In genomic region chr5:124902097-124902821, GRCh38 we compare ENCODE assay signal across 8 cellular contexts.
DNase-seq lines count a peak whose midpoint lies in the region; ATAC-seq and TF ChIP-seq lines count a peak whose summit lies in the region.

No MANE protein-coding gene starts in this region.

- no peak for TF ChIP-seq CTCF in tibial nerve (IDR thresholded peaks at IDR 0.05)

- ATAC-seq in GM19043 (IDR thresholded peaks at IDR 0.05; ENCODE audit: low read depth, unreplicated experiment) (peak; percentile 98), HG03097 (IDR thresholded peaks at IDR 0.05; ENCODE audit: low FRiP score, unreplicated experiment) (peak; percentile 99), left lobe of liver (no peak)
- peak; percentile 44 for ATAC-seq in effector memory CD8-positive, alpha-beta T cell (replicated peaks)
- peak; percentile 99 for ATAC-seq in stimulated activated naive B cell treated with anti-CD40 and anti-IgM and Interleukin-4, amounts not matched to agents 10 μg/mL and 1 μg/mL and 100 μg/mL, for 72 hours (replicated peaks)

- no peaks in the 10 kb centered on the region for H3K36me3 ChIP-seq in tibial nerve

- H3K9me3 Mint-ChIP-seq in effector memory CD8-positive, alpha-beta T cell: peaks cover 0 to 2% of the 10 kb centered on the region in 2 donors
- no peaks in the 10 kb centered on the region for H3K9me3 Mint-ChIP-seq in stimulated activated naive B cell treated with anti-CD40 and anti-IgM and Interleukin-4, amounts not matched to agents 10 μg/mL and 1 μg/mL and 100 μg/mL, for 72 hours

- no peaks in the 10 kb centered on the region for H3K9me3 ChIP-seq in tibial nerve

- H3K4me3 Mint-ChIP-seq in effector memory CD8-positive, alpha-beta T cell: no peak overlapping the region
- peak overlapping the region; percentile 46 to 65 for H3K4me3 Mint-ChIP-seq in stimulated activated naive B cell treated with anti-CD40 and anti-IgM and Interleukin-4, amounts not matched to agents 10 μg/mL and 1 μg/mL and 100 μg/mL, for 72 hours

- H3K27ac ChIP-seq in tibial nerve: peak overlapping the region in 2 of 4 donors; percentile 38 to 70

- H3K4me1 ChIP-seq in tibial nerve: peaks cover 3 to 33% (median 27%) of the 10 kb centered on the region in 4 donors

- no peaks in the 10 kb centered on the region for H3K36me3 Mint-ChIP-seq in effector memory CD8-positive, alpha-beta T cell (ENCODE audit: insufficient read depth)
- peaks cover 0 to 3% of the 10 kb centered on the region in 2 donors for H3K36me3 Mint-ChIP-seq in stimulated activated naive B cell treated with anti-CD40 and anti-IgM and Interleukin-4, amounts not matched to agents 10 μg/mL and 1 μg/mL and 100 μg/mL, for 72 hours

- H3K4me1 Mint-ChIP-seq in effector memory CD8-positive, alpha-beta T cell (ENCODE audit: low read depth in 2 of 2): no peaks in the 10 kb centered on the region
- H3K4me1 Mint-ChIP-seq in stimulated activated naive B cell treated with anti-CD40 and anti-IgM and Interleukin-4, amounts not matched to agents 10 μg/mL and 1 μg/mL and 100 μg/mL, for 72 hours: peaks cover 29 to 57% of the 10 kb centered on the region in 2 donors

- no peak for TF ChIP-seq POLR2A in tibial nerve (IDR thresholded peaks at IDR 0.05)

- 22 to 33% methylated on average over 5 of the region's 5 CpGs for WGBS in tibial nerve, 2 donors

- no peak overlapping the region for H3K27ac Mint-ChIP-seq in effector memory CD8-positive, alpha-beta T cell
- H3K27ac Mint-ChIP-seq in stimulated activated naive B cell treated with anti-CD40 and anti-IgM and Interleukin-4, amounts not matched to agents 10 μg/mL and 1 μg/mL and 100 μg/mL, for 72 hours: peak overlapping the region; percentile 81

- H3K4me3 ChIP-seq in tibial nerve: no peak overlapping the region

- peak in 1 of 2 donors; percentile 13 for TF ChIP-seq EP300 in tibial nerve (IDR thresholded peaks at IDR 0.05)

- no peaks in the 10 kb centered on the region for H3K27me3 Mint-ChIP-seq in effector memory CD8-positive, alpha-beta T cell
- H3K27me3 Mint-ChIP-seq in stimulated activated naive B cell treated with anti-CD40 and anti-IgM and Interleukin-4, amounts not matched to agents 10 μg/mL and 1 μg/mL and 100 μg/mL, for 72 hours: no peaks in the 10 kb centered on the region

- peak; percentile 17 for DNase-seq in DMS153 treated with DMSO at 0.1 percent for 48 hours (lab: John Stamatoyannopoulos, UW; ENCODE audit: unreplicated experiment)
- peak; percentile 75 for DNase-seq in NCI-H748 treated with DMSO at 0.1 percent for 48 hours (lab: John Stamatoyannopoulos, UW)
- DNase-seq in effector memory CD8-positive, alpha-beta T cell: no peak
- DNase-seq in stimulated activated naive B cell treated with anti-CD40 and anti-IgM and Interleukin-4, amounts not matched to agents 10 μg/mL and 1 μg/mL and 100 μg/mL, for 72 hours: peak; percentile 70
- DNase-seq in tibial nerve (ENCODE audit: low spot score in 2 of 2): no peak
- no peak for DNase-seq in left lobe of liver (ENCODE audit: low spot score)

- no peaks in the 10 kb centered on the region for H3K27me3 ChIP-seq in tibial nerve

Comparison
In these comparisons a context has a peak if more than half of its experiments do, and no peak if none do; other contexts are left out.
1. DNase-seq: peak in DMS153 treated with DMSO at 0.1 percent for 48 hours (single experiment), NCI-H748 treated with DMSO at 0.1 percent for 48 hours (single experiment) and stimulated activated naive B cell treated with anti-CD40 and anti-IgM and Interleukin-4, amounts not matched to agents 10 μg/mL and 1 μg/mL and 100 μg/mL, for 72 hours (single experiment); none in effector memory CD8-positive, alpha-beta T cell (0 of 3), tibial nerve (0 of 2) and left lobe of liver (single experiment).
2. H3K4me3 Mint-ChIP-seq: peak in stimulated activated naive B cell treated with anti-CD40 and anti-IgM and Interleukin-4, amounts not matched to agents 10 μg/mL and 1 μg/mL and 100 μg/mL, for 72 hours (2 of 2); none in effector memory CD8-positive, alpha-beta T cell (0 of 2).